In genomic region chr14:62673014-62673727, GRCh38 we compare ENCODE assay signal across 33 cellular contexts.
"Had no signal": no experiment of that assay in that cellular context is flagged by ENCODE, and none has a peak within 500 bp of the region (broad histone marks: within the 10 kb centered on the region; RNA-seq: fewer than 3 reads in every experiment).

No MANE protein-coding gene starts in this region.

- H3K4me3 ChIP-seq: colonic mucosa had no signal

- H3K4me1 Mint-ChIP-seq: activated B cell treated with CpG ODN at 0.5 μM for 24 hours; activated naive CD8-positive, alpha-beta T cell treated with anti-CD3 and anti-CD28 coated beads for 36 hours; activated T-helper 17 cell treated with anti-CD3 and anti-CD28 coated beads, Interleukin-2, amount 50 U/mL, for 72 hours had no signal

- H3K9me3 Mint-ChIP-seq: activated B cell treated with CpG ODN at 0.5 μM for 24 hours; activated CD4-positive, alpha-beta memory T cell treated with anti-CD3 and anti-CD28 coated beads for 36 hours; activated naive CD8-positive, alpha-beta T cell treated with anti-CD3 and anti-CD28 coated beads for 36 hours; activated T-helper 17 cell treated with anti-CD3 and anti-CD28 coated beads, Interleukin-2, amount 50 U/mL, for 72 hours had no signal

- H3K36me3 ChIP-seq: brain microvascular endothelial cell, colonic mucosa had no signal

- H3K27me3 ChIP-seq: brain microvascular endothelial cell, colonic mucosa had no signal

- H3K36me3 Mint-ChIP-seq: activated CD4-positive, alpha-beta memory T cell treated with anti-CD3 and anti-CD28 coated beads for 36 hours; activated naive CD8-positive, alpha-beta T cell treated with anti-CD3 and anti-CD28 coated beads for 36 hours had no signal

- H3K4me3 Mint-ChIP-seq: activated B cell treated with CpG ODN at 0.5 μM for 24 hours; activated CD4-positive, alpha-beta memory T cell treated with anti-CD3 and anti-CD28 coated beads for 36 hours; activated naive CD8-positive, alpha-beta T cell treated with anti-CD3 and anti-CD28 coated beads for 36 hours; activated T-cell treated with anti-CD3 and anti-CD28 coated beads, Interleukin-2, amount 50 U/mL, for 72 hours; activated T-helper 17 cell treated with anti-CD3 and anti-CD28 coated beads, Interleukin-2, amount 50 U/mL, for 72 hours had no signal

- H3K27me3 Mint-ChIP-seq: activated B cell treated with CpG ODN at 0.5 μM for 24 hours; activated CD4-positive, alpha-beta memory T cell treated with anti-CD3 and anti-CD28 coated beads for 36 hours; activated naive CD8-positive, alpha-beta T cell treated with anti-CD3 and anti-CD28 coated beads for 36 hours; activated T-helper 17 cell treated with anti-CD3 and anti-CD28 coated beads, Interleukin-2, amount 50 U/mL, for 72 hours had no signal

- H3K4me1 ChIP-seq: colonic mucosa had no signal

- ATAC-seq: activated T-cell treated with anti-CD3 and anti-CD28 coated beads, Interleukin-2, amount 50 U/mL, for 72 hours; activated T-helper 17 cell treated with anti-CD3 and anti-CD28 coated beads, Interleukin-2, amount 50 U/mL, for 72 hours had no signal

- DNase-seq: activated B cell treated with CpG ODN at 0.5 μM for 24 hours; activated CD4-positive, alpha-beta memory T cell treated with anti-CD3 and anti-CD28 coated beads for 36 hours; activated CD4-positive, alpha-beta T cell treated with anti-CD3 and anti-CD28 coated beads for 4 hours; activated CD4-positive, alpha-beta T cell treated with anti-CD3 and anti-CD28 coated beads, Interleukin-2, amount 50 U/mL, for 1 hour; activated CD4-positive, CD25-positive, alpha-beta regulatory T cell treated with anti-CD3 and anti-CD28 coated beads, Interleukin-2, amount 50 U/mL, for 72 hours; activated CD8-positive, alpha-beta memory T cell treated with anti-CD3 and anti-CD28 coated beads, Interleukin-2, amount 50 U/mL, for 48 hours; activated effector memory CD4-positive, alpha-beta T cell treated with anti-CD3 and anti-CD28 coated beads, Interleukin-2, amount 50 U/mL, for 16 hours; activated naive CD4-positive, alpha-beta T cell; activated naive CD4-positive, alpha-beta T cell treated with anti-CD3 and anti-CD28 coated beads, Interleukin-2, amount 50 U/mL, for 16 hours; activated naive CD8-positive, alpha-beta T cell treated with anti-CD3 and anti-CD28 coated beads for 36 hours; activated T-cell treated with anti-CD3 and anti-CD28 coated beads, Interleukin-2, amount 50 U/mL, for 72 hours; amniotic stem cell; aorta; brain microvascular endothelial cell; central memory CD4-positive, alpha-beta T cell; colonic mucosa; Karpas-422; NCI-H1048; NCI-H1105 treated with DMSO at 0.1 percent for 48 hours; NCI-H1436; NCI-H1694; NCI-H1930; NCI-H2081 treated with DMSO at 0.1 percent for 48 hours; NCI-H510A; NCI-H526; OCI-M1; Right ventricle myocardium superior; SW 1271; T-helper 1 cell; T-helper 2 cell; T-helper 9 cell had no signal

- H3K9me3 ChIP-seq: colonic mucosa had no signal

- H3K27ac ChIP-seq: brain microvascular endothelial cell, colonic mucosa, VCaP had no signal

- H3K27ac Mint-ChIP-seq: activated B cell treated with CpG ODN at 0.5 μM for 24 hours; activated CD4-positive, alpha-beta memory T cell treated with anti-CD3 and anti-CD28 coated beads for 36 hours; activated naive CD8-positive, alpha-beta T cell treated with anti-CD3 and anti-CD28 coated beads for 36 hours; activated T-cell treated with anti-CD3 and anti-CD28 coated beads, Interleukin-2, amount 50 U/mL, for 72 hours; activated T-helper 17 cell treated with anti-CD3 and anti-CD28 coated beads, Interleukin-2, amount 50 U/mL, for 72 hours had no signal
